Comparison of ENCODE assay signal across 25 cellular contexts in the genomic region with DNA sequence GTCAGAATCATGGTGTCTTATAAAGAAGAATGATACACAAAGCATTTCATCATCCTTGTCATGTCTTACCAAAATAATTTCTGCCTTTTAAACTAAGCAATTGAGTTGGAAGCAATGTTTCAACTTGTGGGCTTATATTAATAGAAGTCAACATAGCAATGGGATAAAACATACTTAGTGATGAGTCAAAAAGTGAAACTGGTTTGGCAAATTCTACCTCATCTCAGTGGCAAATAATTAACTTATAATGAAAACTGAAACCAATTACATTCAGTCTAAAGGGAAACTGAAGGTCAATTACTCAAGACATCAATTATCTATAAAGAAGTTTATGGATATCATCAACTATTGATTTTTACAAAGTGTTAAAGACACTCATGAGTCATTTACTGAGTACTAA.
A peak's percentile ranks its signal among the peaks of the same experiment; 100 is the strongest.
DNase-seq lines count a peak whose midpoint lies in the region; ATAC-seq, FAIRE-seq and TF ChIP-seq lines count a peak whose summit lies in the region.
"Had no signal": no experiment of that assay in that cellular context is flagged by ENCODE, and none has a peak within 500 bp of the region (broad histone marks: within the 10 kb centered on the region; RNA-seq: fewer than 3 reads in every experiment).

No MANE protein-coding gene starts in this region.

- intact Hi-C loops in GM12878 (cut with micrococcal nuclease; ENCODE audit: unreplicated experiment) = no loop called here
- intact Hi-C loops in tibial artery (cut with DNase I; ENCODE audit: low total_unique reads) = no loop called here
- intact Hi-C loops in prostate gland (cut with DNase I) = no loop called here

- H3K4me1 ChIP-seq in GM12878 (ENCODE audit: control insufficient read depth, insufficient read depth, low read length) (no peaks in the 10 kb centered on the region), tibial artery (no peaks in the 10 kb centered on the region), prostate gland (replicated peaks) (no peaks in the 10 kb centered on the region)
- H3K4me1 ChIP-seq: vagina had no signal

- H3K4me3 ChIP-seq in GM12878 (no peak overlapping the region), foreskin fibroblast (ENCODE audit: low read depth in 1 of 2, low read length in 2 of 2) (no peak overlapping the region), tibial artery (no peak overlapping the region), prostate gland (no peak overlapping the region)
- H3K4me3 ChIP-seq: SK-N-MC, vagina had no signal

- H3K4me1 Mint-ChIP-seq in stimulated activated naive CD8-positive, alpha-beta T cell treated with anti-CD3 and anti-CD28 coated beads, Interleukin-15, amount 100 ng/mL, for 72 hours = no peaks in the 10 kb centered on the region
- H3K4me1 Mint-ChIP-seq: activated naive CD4-positive, alpha-beta T cell treated with anti-CD3 and anti-CD28 coated beads, Interleukin-2, amount 10 ng/mL, durations not matched to agents 7 days and 5 days; IgD-negative memory B cell; immature natural killer cell had no signal

- peaks cover 4 to 17% of the 10 kb centered on the region in 2 donors for H3K9me3 Mint-ChIP-seq in stimulated activated naive CD8-positive, alpha-beta T cell treated with anti-CD3 and anti-CD28 coated beads, Interleukin-15, amount 100 ng/mL, for 72 hours

- H3K9me3 ChIP-seq in GM12878 (replicated peaks; ENCODE audit: control insufficient read depth, insufficient read depth, low read length) = no peaks in the 10 kb centered on the region; the same call in 2 of the 3 replicates
- peaks cover 0 to 9% (median 0%) of the 10 kb centered on the region in 3 donors for H3K9me3 ChIP-seq in tibial artery
- H3K9me3 ChIP-seq in prostate gland = no peaks in the 10 kb centered on the region
- H3K9me3 ChIP-seq: vagina had no signal

- TF ChIP-seq EP300 in GM12878 (IDR thresholded peaks at IDR 0.05; ENCODE audit: borderline replicate concordance in 1 of 2, control insufficient read depth in 1 of 2, low read depth in 2 of 2, low read length in 2 of 2) = 0 out of 4 replicates have a peak, but pooled peaks of 1 of the 2 experiments have one; percentile 21

- H3K27me3 ChIP-seq in GM12878 (replicated peaks in 1 of 2; ENCODE audit: control insufficient read depth in 2 of 2, insufficient read depth in 2 of 2, low read length in 1 of 2) (no peaks in the 10 kb centered on the region), tibial artery (no peaks in the 10 kb centered on the region), prostate gland (replicated peaks; ENCODE audit: insufficient read depth) (no peaks in the 10 kb centered on the region)
- H3K27me3 ChIP-seq: vagina had no signal

- in situ Hi-C loops in GM12878 (cut with MboI) = no loop called here

- TF ChIP-seq POLR2A in GM12878 (IDR thresholded peaks at IDR 0.05; ENCODE audit: low read depth, low read length) = no peak
- no peak for TF ChIP-seq POLR2A in prostate gland (IDR thresholded peaks at IDR 0.05)

- RAD21 ChIA-PET in GM12878 (lab: Charles Lee; ENCODE audit: unreplicated experiment) = no interaction called here

- H3K4me3 Mint-ChIP-seq in stimulated activated naive CD8-positive, alpha-beta T cell treated with anti-CD3 and anti-CD28 coated beads, Interleukin-15, amount 100 ng/mL, for 72 hours = no peak overlapping the region
- H3K4me3 Mint-ChIP-seq: activated CD8-positive, alpha-beta T cell treated with anti-CD3 and anti-CD28 coated beads, Interleukin-2, amount 10 ng/mL, durations not matched to agents 7 days and 5 days; activated naive CD4-positive, alpha-beta T cell treated with anti-CD3 and anti-CD28 coated beads, Interleukin-2, amount 10 ng/mL, durations not matched to agents 7 days and 5 days; IgD-negative memory B cell; immature natural killer cell had no signal

- no peaks in the 10 kb centered on the region for H4K20me1 ChIP-seq in GM12878 (ENCODE audit: control insufficient read depth, insufficient read depth)

- no peak overlapping the region for H3K4me2 ChIP-seq in GM12878 (ENCODE audit: control insufficient read depth, insufficient read depth)

- H3K27ac ChIP-seq in GM12878 (ENCODE audit: control insufficient read depth, insufficient read depth) (no peak overlapping the region), tibial artery (no peak overlapping the region), prostate gland (no peak overlapping the region)
- H3K27ac ChIP-seq: C4-2B, SK-N-MC, vagina had no signal

- H3K36me3 ChIP-seq in GM12878 (ENCODE audit: control insufficient read depth in 2 of 2, insufficient read depth in 2 of 2, low read length in 1 of 2) (no peaks in the 10 kb centered on the region), tibial artery (no peaks in the 10 kb centered on the region), prostate gland (no peaks in the 10 kb centered on the region)
- H3K36me3 ChIP-seq: vagina had no signal

- POLR2A ChIA-PET in GM12878 (lab: Charles Lee) = no interaction called here

- H3K9ac ChIP-seq in GM12878 (ENCODE audit: control insufficient read depth, insufficient read depth, low read length) = no peak overlapping the region

- peak; percentile 86 for ATAC-seq in GM18517 (IDR thresholded peaks at IDR 0.05; ENCODE audit: unreplicated experiment)
- ATAC-seq in GM19467 (IDR thresholded peaks at IDR 0.05; ENCODE audit: unreplicated experiment) = peak; percentile 94
- ATAC-seq in HG02981 (IDR thresholded peaks at IDR 0.05; ENCODE audit: unreplicated experiment) = peak; percentile 95
- peak; percentile 86 for ATAC-seq in GM12878
- ATAC-seq in stimulated activated naive CD8-positive, alpha-beta T cell treated with anti-CD3 and anti-CD28 coated beads, Interleukin-15, amount 100 ng/mL, for 72 hours = no peak
- ATAC-seq: activated CD4-positive, CD25-positive, alpha-beta regulatory T cell treated with anti-CD3 and anti-CD28 coated beads, Interleukin-2, amount 50 U/mL, for 24 hours; activated CD8-positive, alpha-beta T cell treated with anti-CD3 and anti-CD28 coated beads, Interleukin-2, amount 10 ng/mL, durations not matched to agents 7 days and 5 days had no signal

- H3K27ac Mint-ChIP-seq in stimulated activated naive CD8-positive, alpha-beta T cell treated with anti-CD3 and anti-CD28 coated beads, Interleukin-15, amount 100 ng/mL, for 72 hours = no peak overlapping the region
- H3K27ac Mint-ChIP-seq: activated CD8-positive, alpha-beta T cell treated with anti-CD3 and anti-CD28 coated beads, Interleukin-2, amount 10 ng/mL, durations not matched to agents 7 days and 5 days; activated naive CD4-positive, alpha-beta T cell treated with anti-CD3 and anti-CD28 coated beads, Interleukin-2, amount 10 ng/mL, durations not matched to agents 7 days and 5 days; IgD-negative memory B cell; immature natural killer cell had no signal

- TF ChIP-seq CTCF in GM12878 (IDR thresholded peaks at IDR 0.05 in 2 of 3, conservative IDR thresholded peaks at IDR 0.05 in 1 of 3; ENCODE audit: control insufficient read depth in 2 of 3, extremely low read depth in 1 of 3, insufficient read depth in 1 of 3, low read depth in 3 of 3, low read length in 3 of 3) = no peak
- TF ChIP-seq CTCF in foreskin fibroblast (IDR thresholded peaks at IDR 0.05; ENCODE audit: low read depth, low read length) = no peak
- TF ChIP-seq CTCF in tibial artery (IDR thresholded peaks at IDR 0.05) = no peak
- TF ChIP-seq CTCF in prostate gland (IDR thresholded peaks at IDR 0.05) = no peak

- no TSS peak for BruUV-seq in GM12878 (replicated peaks; lab: Mats Ljungman, UMichigan)

- TF ChIP-seq RAD21 in GM12878 (IDR thresholded peaks at IDR 0.05; ENCODE audit: insufficient read depth, low read depth, low read length) = no peak

- no peak for FAIRE-seq in GM12878 (lab: Jason Lieb, UNC)

- H3K27me3 Mint-ChIP-seq in stimulated activated naive CD8-positive, alpha-beta T cell treated with anti-CD3 and anti-CD28 coated beads, Interleukin-15, amount 100 ng/mL, for 72 hours = no peaks in the 10 kb centered on the region
- H3K27me3 Mint-ChIP-seq: activated naive CD4-positive, alpha-beta T cell treated with anti-CD3 and anti-CD28 coated beads, Interleukin-2, amount 10 ng/mL, durations not matched to agents 7 days and 5 days; IgD-negative memory B cell had no signal

- no peak overlapping the region for H2AFZ ChIP-seq in GM12878 (ENCODE audit: control insufficient read depth, low read depth, low read length)

- no peaks in the 10 kb centered on the region for H3K79me2 ChIP-seq in GM12878 (ENCODE audit: control insufficient read depth, insufficient read depth, low read length)

- SMC1A ChIA-PET in GM12878 (lab: Charles Lee; ENCODE audit: uncharacterized antibody, unreplicated experiment) = no interaction called here

- CTCF ChIA-PET in GM12878 (lab: Yijun Ruan, JAX) = no interaction called here

- no peak for DNase-seq in GM12878 (ENCODE audit: low read depth, low spot score)
- no peak for DNase-seq in foreskin fibroblast
- DNase-seq in tibial artery = no peak
- DNase-seq in stimulated activated naive CD8-positive, alpha-beta T cell treated with anti-CD3 and anti-CD28 coated beads, Interleukin-15, amount 100 ng/mL, for 72 hours = no peak
- DNase-seq in prostate gland (ENCODE audit: low spot score) = no peak
- DNase-seq: ACHN; activated CD8-positive, alpha-beta T cell treated with anti-CD3 and anti-CD28 coated beads, Interleukin-2, amount 10 ng/mL, durations not matched to agents 7 days and 5 days; activated naive CD4-positive, alpha-beta T cell treated with anti-CD3 and anti-CD28 coated beads, Interleukin-2, amount 10 ng/mL, durations not matched to agents 7 days and 5 days; activated T-cell treated with anti-CD3 and anti-CD28 coated beads, Interleukin-2, amount 50 U/mL, for 48 hours; aorta; cerebellar nuclear complex; effector CD4-positive, alpha-beta T cell; GDM1; immature natural killer cell; MM.1S; NCI-H146; NCI-H82 had no signal

TF ChIP-seq in GM12878, 131 proteins besides CTCF, POLR2A, EP300 and RAD21 (continues in another document):
- TF ChIP-seq ZNF207 (IDR thresholded peaks at IDR 0.05; ENCODE audit: borderline replicate concordance) (no peak), IKZF2 (IDR thresholded peaks at IDR 0.05) (peak; percentile 56 to 76; a peak in 3 of 4 replicates), YBX1 (IDR thresholded peaks at IDR 0.05) (no peak)
